In the genomic region with DNA sequence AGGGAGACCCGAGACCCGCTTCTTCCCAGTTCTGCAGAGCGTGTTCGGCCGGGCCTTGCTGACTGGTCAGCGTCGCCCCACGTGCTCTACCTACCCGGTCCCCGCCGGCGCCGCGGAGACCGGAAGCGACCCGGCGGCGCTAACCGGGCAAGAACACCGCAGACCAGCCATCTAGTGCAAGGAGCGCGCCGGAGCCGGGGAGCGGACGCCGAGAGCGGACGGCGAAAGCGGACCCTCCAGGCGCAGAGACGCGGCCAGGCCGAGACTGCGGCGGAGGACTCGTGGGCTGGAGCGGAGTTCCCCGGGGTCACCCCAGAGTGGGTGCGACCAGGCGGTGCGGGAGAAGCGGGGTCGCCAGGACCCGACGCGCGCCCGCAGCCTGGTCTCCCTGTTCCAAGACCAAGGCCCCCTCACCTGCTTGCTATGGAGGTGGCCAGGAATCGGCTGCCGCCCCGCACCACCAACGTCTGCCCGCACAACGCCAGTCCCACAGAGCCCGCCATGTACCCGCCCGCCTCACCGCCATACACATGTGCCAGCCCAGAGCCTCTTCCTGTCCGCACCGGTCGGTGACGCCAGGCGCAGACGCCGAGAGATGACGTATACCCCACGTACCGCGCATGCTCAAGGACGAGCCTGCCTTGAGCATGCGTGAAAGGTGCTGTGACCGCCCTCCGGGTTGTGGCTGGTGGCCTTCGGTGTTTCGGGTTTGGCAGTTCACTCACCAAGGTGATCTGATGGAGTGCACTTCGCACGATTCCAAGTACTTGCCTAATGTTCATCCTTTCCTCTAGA, we compare ENCODE assay signal across 8 cellular contexts. TPM values are rescaled to one million over a fixed set of nuclear protein-coding genes. Genes with fewer than 3 reads are reported as not detected.
DNase-seq lines count a peak whose midpoint lies in the region; ATAC-seq and TF ChIP-seq lines count a peak whose summit lies in the region.

A gene with protein sequence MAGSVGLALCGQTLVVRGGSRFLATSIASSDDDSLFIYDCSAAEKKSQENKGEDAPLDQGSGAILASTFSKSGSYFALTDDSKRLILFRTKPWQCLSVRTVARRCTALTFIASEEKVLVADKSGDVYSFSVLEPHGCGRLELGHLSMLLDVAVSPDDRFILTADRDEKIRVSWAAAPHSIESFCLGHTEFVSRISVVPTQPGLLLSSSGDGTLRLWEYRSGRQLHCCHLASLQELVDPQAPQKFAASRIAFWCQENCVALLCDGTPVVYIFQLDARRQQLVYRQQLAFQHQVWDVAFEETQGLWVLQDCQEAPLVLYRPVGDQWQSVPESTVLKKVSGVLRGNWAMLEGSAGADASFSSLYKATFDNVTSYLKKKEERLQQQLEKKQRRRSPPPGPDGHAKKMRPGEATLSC (minus strand): TSS at position 547 of the 795 bp plus-strand sequence. CDS start 44 bp downstream, at position 503.

- DNase-seq in NCI-H1105 (lab: John Stamatoyannopoulos, UW): peak; percentile 96
- peak; percentile 77 for DNase-seq in SKM-1 (lab: John Stamatoyannopoulos, UW; ENCODE audit: unreplicated experiment)
- peak; percentile 98 to 99 for DNase-seq in activated naive CD4-positive, alpha-beta T cell treated with anti-CD3 and anti-CD28 coated beads, Interleukin-2, amount 50 U/mL, for 72 hours (ENCODE audit: low spot score in 2 of 2)
- peak; percentile 76 for DNase-seq in glomerular endothelial cell (ENCODE audit: extremely low read depth, low read depth, low spot score)
- DNase-seq in occipital lobe (lab: John Stamatoyannopoulos, UW): peak; percentile 92

- peak within 1 kb of the TSS; percentile 80 for H3K27ac ChIP-seq in temporal lobe (ENCODE audit: low read depth, low read length)

- H3K36me3 Mint-ChIP-seq in activated naive CD4-positive, alpha-beta T cell treated with anti-CD3 and anti-CD28 coated beads, Interleukin-2, amount 50 U/mL, for 72 hours: peaks cover 20 to 27% of the 10 kb centered on the region in 2 donors

- no peaks in the 10 kb centered on the region for H3K9me3 Mint-ChIP-seq in activated naive CD4-positive, alpha-beta T cell treated with anti-CD3 and anti-CD28 coated beads, Interleukin-2, amount 50 U/mL, for 72 hours

- TF ChIP-seq POLR2A in GM10847 (IDR thresholded peaks at IDR 0.05; ENCODE audit: extremely low read depth, insufficient read length): peak; percentile 97

- peak within 1 kb of the TSS; percentile 99 for H3K27ac Mint-ChIP-seq in activated naive CD4-positive, alpha-beta T cell treated with anti-CD3 and anti-CD28 coated beads, Interleukin-2, amount 50 U/mL, for 72 hours

- peak; percentile 89 for ATAC-seq in HG02642 (IDR thresholded peaks at IDR 0.05; ENCODE audit: poor library complexity, unreplicated experiment)
- peak; percentile 94 to 96 for ATAC-seq in activated naive CD4-positive, alpha-beta T cell treated with anti-CD3 and anti-CD28 coated beads, Interleukin-2, amount 50 U/mL, for 72 hours

RNA-seq across cellular contexts. Expression of the gene that starts here (rescaled TPM):
- total RNA-seq in activated naive CD4-positive, alpha-beta T cell treated with anti-CD3 and anti-CD28 coated beads, Interleukin-2, amount 50 U/mL, for 72 hours: 10 to 100 TPM; 25.6 to 38.7 TPM
- 9.8 and 13.1 TPM in 2 replicates for total RNA-seq in glomerular endothelial cell
- 15.1 TPM for total RNA-seq in occipital lobe
- total RNA-seq in temporal lobe: 10.6 TPM

Comparison
In these comparisons a context has a peak if more than half of its experiments do, and no peak if none do; other contexts are left out.
1. Peak in every context shown above with its lines: DNase-seq, ATAC-seq and H3K27ac ChIP-seq.